Comparison of ENCODE assay signal across 15 cellular contexts in genomic region chr22:11605468-11605981, GRCh38.
"Had no signal": no experiment of that assay in that cellular context is flagged by ENCODE, and none has a peak within 500 bp of the region (broad histone marks: within the 10 kb centered on the region; RNA-seq: fewer than 3 reads in every experiment).

No MANE protein-coding gene starts in this region.

- H3K27me3 ChIP-seq: foreskin keratinocyte, right lobe of liver, tibial nerve had no signal

- ATAC-seq: foreskin keratinocyte; left colon; natural killer cell; psoas muscle; right lobe of liver; stimulated activated memory B cell treated with anti-CD40 and anti-IgM and Interleukin-4, amounts not matched to agents 10 μg/mL and 1 μg/mL and 100 μg/mL, for 72 hours had no signal

- H3K36me3 ChIP-seq: right lobe of liver, tibial nerve had no signal

- DNase-seq: dermis blood vessel endothelial cell; foreskin keratinocyte; left colon; mammary epithelial cell; natural killer cell; nucleus accumbens; retina; stimulated activated CD4-positive, alpha-beta T cell treated with anti-CD3 and anti-CD28 coated beads, Interleukin-15, amount 100 ng/mL, for 24 hours; stimulated activated CD4-positive, alpha-beta T cell treated with anti-CD3 and anti-CD28 coated beads, Interleukin-1b, Interleukin-23, amount 100 ng/mL, for 48 hours; stimulated activated CD4-positive, alpha-beta T cell treated with anti-CD3 and anti-CD28 coated beads, Interleukin-4, amount 100 ng/mL, for 24 hours had no signal

- H3K4me3 ChIP-seq: psoas muscle, right lobe of liver, tibial nerve had no signal

- H3K9me3 ChIP-seq: psoas muscle, right lobe of liver had no signal

- H3K27ac ChIP-seq: foreskin keratinocyte, parathyroid adenoma, psoas muscle, right lobe of liver, tibial nerve had no signal

- H3K4me1 ChIP-seq: foreskin keratinocyte, parathyroid adenoma, psoas muscle, right lobe of liver, tibial nerve had no signal
